Comparison of ENCODE assay signal across 1 cellular context in the genomic region with DNA sequence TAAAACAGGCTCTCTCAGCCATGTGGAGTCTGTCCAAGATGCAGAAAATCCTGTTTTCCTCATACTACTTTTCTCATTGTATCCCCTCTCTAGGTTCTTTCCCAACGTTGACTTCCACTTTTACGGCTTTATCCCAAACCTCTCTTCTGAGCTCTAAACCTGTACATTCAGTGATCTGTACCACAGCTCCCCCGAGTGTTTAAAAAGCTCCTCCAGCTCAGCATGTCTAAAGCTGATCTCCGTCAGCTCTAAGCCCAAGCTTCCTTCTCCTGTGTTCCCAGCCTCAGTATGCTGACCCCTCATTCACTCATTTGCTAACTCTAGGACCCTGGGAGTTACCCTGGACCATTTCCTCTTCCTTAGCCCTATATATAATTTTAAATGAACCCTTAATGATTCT.
TF ChIP-seq lines count a peak whose summit lies in the region.

No MANE protein-coding gene starts in this region.

TF ChIP-seq in HepG2, 621 proteins besides CTCF, POLR2A, EP300 and RAD21 (continued from another document):
- TF ChIP-seq, protein P1, sequence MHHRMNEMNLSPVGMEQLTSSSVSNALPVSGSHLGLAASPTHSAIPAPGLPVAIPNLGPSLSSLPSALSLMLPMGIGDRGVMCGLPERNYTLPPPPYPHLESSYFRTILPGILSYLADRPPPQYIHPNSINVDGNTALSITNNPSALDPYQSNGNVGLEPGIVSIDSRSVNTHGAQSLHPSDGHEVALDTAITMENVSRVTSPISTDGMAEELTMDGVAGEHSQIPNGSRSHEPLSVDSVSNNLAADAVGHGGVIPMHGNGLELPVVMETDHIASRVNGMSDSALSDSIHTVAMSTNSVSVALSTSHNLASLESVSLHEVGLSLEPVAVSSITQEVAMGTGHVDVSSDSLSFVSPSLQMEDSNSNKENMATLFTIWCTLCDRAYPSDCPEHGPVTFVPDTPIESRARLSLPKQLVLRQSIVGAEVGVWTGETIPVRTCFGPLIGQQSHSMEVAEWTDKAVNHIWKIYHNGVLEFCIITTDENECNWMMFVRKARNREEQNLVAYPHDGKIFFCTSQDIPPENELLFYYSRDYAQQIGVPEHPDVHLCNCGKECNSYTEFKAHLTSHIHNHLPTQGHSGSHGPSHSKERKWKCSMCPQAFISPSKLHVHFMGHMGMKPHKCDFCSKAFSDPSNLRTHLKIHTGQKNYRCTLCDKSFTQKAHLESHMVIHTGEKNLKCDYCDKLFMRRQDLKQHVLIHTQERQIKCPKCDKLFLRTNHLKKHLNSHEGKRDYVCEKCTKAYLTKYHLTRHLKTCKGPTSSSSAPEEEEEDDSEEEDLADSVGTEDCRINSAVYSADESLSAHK (CRISPR knock-in tag; IDR thresholded peaks at IDR 0.05; ENCODE audit: borderline replicate concordance), result no peak
